In genomic region chr16:55813730-55814129, GRCh38 we compare ENCODE assay signal across 8 cellular contexts. TPM values are rescaled to one million over a fixed set of nuclear protein-coding genes. Genes with fewer than 3 reads are reported as not detected.
"Had no signal": no experiment of that assay in that cellular context is flagged by ENCODE, and none has a peak within 500 bp of the region (broad histone marks: within the 10 kb centered on the region; RNA-seq: fewer than 3 reads in every experiment).

No MANE protein-coding gene starts in this region.

RNA-seq across cellular contexts. Expression of gene CES1, which starts 19.2 kb away (rescaled TPM):
- total RNA-seq: activated B cell treated with CpG ODN at 0.5 μM for 24 hours; activated CD8-positive, alpha-beta memory T cell treated with anti-CD3 and anti-CD28 coated beads for 36 hours; activated CD8-positive, alpha-beta T cell treated with anti-CD3 and anti-CD28 coated beads for 36 hours; activated T-helper 17 cell treated with anti-CD3 and anti-CD28 coated beads, Interleukin-2, amount 50 U/mL, for 72 hours; astrocyte; chondrocyte; endothelial cell of umbilical vein; glomerular endothelial cell had no signal
- polyA plus RNA-seq: endothelial cell of umbilical vein had no signal
